Comparison of ENCODE assay signal across 13 cellular contexts in the genomic region with DNA sequence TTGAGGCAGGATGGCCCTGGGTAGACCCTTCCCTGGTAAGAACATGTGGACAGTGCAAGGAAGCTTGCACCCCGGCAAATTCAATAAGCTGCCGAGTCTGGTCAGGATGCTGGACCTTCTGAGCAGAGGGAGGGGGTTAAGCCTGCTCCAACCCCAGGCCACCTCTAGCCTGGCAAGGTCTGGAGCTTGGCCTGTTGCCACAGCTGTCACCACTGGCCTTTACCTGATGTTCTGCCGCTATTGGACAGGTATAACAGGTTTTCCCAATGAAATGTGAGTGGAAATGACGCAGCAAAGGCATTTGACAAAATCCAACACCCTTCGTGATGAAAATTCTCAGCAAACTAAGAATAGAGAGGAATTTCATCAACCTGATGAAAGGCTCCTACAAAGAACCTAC. TPM values are rescaled to one million over a fixed set of nuclear protein-coding genes. Genes with fewer than 3 reads are reported as not detected.
DNase-seq lines count a peak whose midpoint lies in the region; ATAC-seq and TF ChIP-seq lines count a peak whose summit lies in the region.
"Had no signal": no experiment of that assay in that cellular context is flagged by ENCODE, and none has a peak within 500 bp of the region (broad histone marks: within the 10 kb centered on the region; RNA-seq: fewer than 3 reads in every experiment).

No MANE protein-coding gene starts in this region.

- H3K4me1 ChIP-seq in lung (ENCODE audit: control insufficient read depth in 2 of 2, insufficient read depth in 2 of 2, low read length in 2 of 2) (peaks cover 0 to 7% of the 10 kb centered on the region in 2 donors), upper lobe of right lung (peaks cover 10% of the 10 kb centered on the region)

- H3K27ac ChIP-seq in SU-DHL-6 (ENCODE audit: low read depth, low read length), result no peak overlapping the region
- no peak overlapping the region for H3K27ac ChIP-seq in lung (ENCODE audit: low read depth in 1 of 2, low read length in 1 of 2)
- H3K27ac ChIP-seq in upper lobe of right lung, result no peak overlapping the region

- no peaks in the 10 kb centered on the region for H3K9me3 Mint-ChIP-seq in activated naive CD4-positive, alpha-beta T cell treated with anti-CD3 and anti-CD28 coated beads, Interleukin-2, amount 10 ng/mL, durations not matched to agents 7 days and 5 days
- no peaks in the 10 kb centered on the region for H3K9me3 Mint-ChIP-seq in activated naive CD4-positive, alpha-beta T cell treated with anti-CD3 and anti-CD28 coated beads, Interleukin-2, amount 50 U/mL, for 72 hours

- H3K9me2 ChIP-seq in SU-DHL-6 (replicated peaks; ENCODE audit: insufficient read depth, low read length), result no peaks in the 10 kb centered on the region

- no peak for ATAC-seq in activated naive CD4-positive, alpha-beta T cell treated with anti-CD3 and anti-CD28 coated beads, Interleukin-2, amount 50 U/mL, for 72 hours
- ATAC-seq in lung (ENCODE audit: insufficient read depth, low FRiP score) (no peak), upper lobe of right lung (no peak)

- H3K36me3 Mint-ChIP-seq in activated naive CD4-positive, alpha-beta T cell treated with anti-CD3 and anti-CD28 coated beads, Interleukin-2, amount 10 ng/mL, durations not matched to agents 7 days and 5 days, result no peaks in the 10 kb centered on the region
- peaks cover 0 to 4% of the 10 kb centered on the region in 2 donors for H3K36me3 Mint-ChIP-seq in activated naive CD4-positive, alpha-beta T cell treated with anti-CD3 and anti-CD28 coated beads, Interleukin-2, amount 50 U/mL, for 72 hours

- DNase-seq in activated naive CD4-positive, alpha-beta T cell treated with anti-CD3 and anti-CD28 coated beads, Interleukin-2, amount 10 ng/mL, durations not matched to agents 7 days and 5 days, result no peak
- DNase-seq in activated naive CD4-positive, alpha-beta T cell treated with anti-CD3 and anti-CD28 coated beads, Interleukin-2, amount 50 U/mL, for 72 hours (ENCODE audit: low spot score in 2 of 2), result no peak
- DNase-seq in lung (ENCODE audit: low spot score) (peak; percentile 60), upper lobe of right lung (peak; percentile 77), MG63 (no peak), mucosa of gallbladder (ENCODE audit: low spot score) (no peak)
- no peak for DNase-seq in stimulated activated CD8-positive, alpha-beta memory T cell treated with anti-CD3 and anti-CD28 coated beads, Interleukin-4, amount 100 ng/mL, for 48 hours
- DNase-seq: activated T-cell treated with anti-CD3 and anti-CD28 coated beads for 4 hours, HCEC 1CT, hippocampal formation, KBM-7, uterus had no signal

- H3K4me2 ChIP-seq in SU-DHL-6 (ENCODE audit: low read depth, low read length, poor library complexity, severe bottlenecking), result peak overlapping the region; percentile 67

- TF ChIP-seq CTCF in SU-DHL-6 (IDR thresholded peaks at IDR 0.05; ENCODE audit: insufficient read depth, low read length, poor library complexity, severe bottlenecking) (no peak), lung (IDR thresholded peaks at IDR 0.05; ENCODE audit: control extremely low read depth, extremely low read depth) (no peak), upper lobe of right lung (IDR thresholded peaks at IDR 0.05) (no peak)

- no peak overlapping the region for H2AFZ ChIP-seq in SU-DHL-6 (ENCODE audit: low read depth, low read length, severe bottlenecking)

- H3K4me3 Mint-ChIP-seq in activated naive CD4-positive, alpha-beta T cell treated with anti-CD3 and anti-CD28 coated beads, Interleukin-2, amount 10 ng/mL, durations not matched to agents 7 days and 5 days, result peak overlapping the region; percentile 23

- intact Hi-C loops in upper lobe of right lung (cut with DNase I), result no loop called here

- no peaks in the 10 kb centered on the region for H3F3A ChIP-seq in SU-DHL-6 (ENCODE audit: insufficient read depth)

- WGBS in lung, 2 donors, result 68 to 83% methylated on average over 5 of the region's 5 CpGs

- 0 out of 2 replicates have a peak overlapping the region, but pooled peaks have one; percentile 65 for H3K9ac ChIP-seq in SU-DHL-6 (ENCODE audit: low read length)

- H3K9me3 ChIP-seq in SU-DHL-6 (ENCODE audit: insufficient read depth, low read length) (no peaks in the 10 kb centered on the region), lung (ENCODE audit: control insufficient read depth in 2 of 2, insufficient read depth in 1 of 2, low read length in 1 of 2) (no peaks in the 10 kb centered on the region), upper lobe of right lung (no peaks in the 10 kb centered on the region), MG63 (no peaks in the 10 kb centered on the region)
- H3K9me3 ChIP-seq: uterus had no signal

- no peaks in the 10 kb centered on the region for H3K79me2 ChIP-seq in SU-DHL-6 (ENCODE audit: insufficient read depth, low read length)

- no peak overlapping the region for H3K4me3 ChIP-seq in SU-DHL-6 (ENCODE audit: insufficient read depth, low read length, poor library complexity, severe bottlenecking)
- no peak overlapping the region for H3K4me3 ChIP-seq in lung
- no peak overlapping the region for H3K4me3 ChIP-seq in upper lobe of right lung
- H3K4me3 ChIP-seq in MG63, result no peak overlapping the region

- H4K20me1 ChIP-seq in SU-DHL-6 (ENCODE audit: low read depth, low read length), result no peaks in the 10 kb centered on the region

- H3K27me3 ChIP-seq in SU-DHL-6 (ENCODE audit: low read length) (no peaks in the 10 kb centered on the region), lung (ENCODE audit: control insufficient read depth, insufficient read depth) (no peaks in the 10 kb centered on the region), upper lobe of right lung (no peaks in the 10 kb centered on the region), MG63 (no peaks in the 10 kb centered on the region)
- H3K27me3 ChIP-seq: uterus had no signal

- H3K36me3 ChIP-seq in SU-DHL-6 (ENCODE audit: low read length), result no peaks in the 10 kb centered on the region
- H3K36me3 ChIP-seq in lung (ENCODE audit: control insufficient read depth in 2 of 2, insufficient read depth in 2 of 2, low read length in 2 of 2), result no peaks in the 10 kb centered on the region
- no peaks in the 10 kb centered on the region for H3K36me3 ChIP-seq in upper lobe of right lung
- no peaks in the 10 kb centered on the region for H3K36me3 ChIP-seq in MG63
- H3K36me3 ChIP-seq: uterus had no signal

- peaks cover 73% of the 10 kb centered on the region for H3K27me3 Mint-ChIP-seq in activated naive CD4-positive, alpha-beta T cell treated with anti-CD3 and anti-CD28 coated beads, Interleukin-2, amount 10 ng/mL, durations not matched to agents 7 days and 5 days

- peaks cover 6% of the 10 kb centered on the region for H3K4me1 Mint-ChIP-seq in activated naive CD4-positive, alpha-beta T cell treated with anti-CD3 and anti-CD28 coated beads, Interleukin-2, amount 10 ng/mL, durations not matched to agents 7 days and 5 days

- CTCF ChIA-PET in activated naive CD4-positive, alpha-beta T cell treated with anti-CD3 and anti-CD28 coated beads, Interleukin-2, amount 10 ng/mL, durations not matched to agents 7 days and 5 days (lab: Charles Lee), result interaction anchor here (0.7 to 2.1 kb wide), 3 partner anchors 10 to 123 kb away, joined by 3 to 8 read pairs (median 6); no protein-coding TSS in a partner anchor

- H3K27ac Mint-ChIP-seq in activated naive CD4-positive, alpha-beta T cell treated with anti-CD3 and anti-CD28 coated beads, Interleukin-2, amount 10 ng/mL, durations not matched to agents 7 days and 5 days, result no peak overlapping the region
- H3K27ac Mint-ChIP-seq in activated naive CD4-positive, alpha-beta T cell treated with anti-CD3 and anti-CD28 coated beads, Interleukin-2, amount 50 U/mL, for 72 hours, result no peak overlapping the region

RNA-seq across cellular contexts. Expression of a gene that starts 0.7 kb away (rescaled TPM):
- 1 to 10 TPM; 3.0 to 6.2 TPM for total RNA-seq in activated naive CD4-positive, alpha-beta T cell treated with anti-CD3 and anti-CD28 coated beads, Interleukin-2, amount 50 U/mL, for 72 hours
- total RNA-seq in lung, result 1 to 10 TPM in 1 of 2 donors, under 1 TPM in 1; 0.37 to 3.1 TPM
- polyA plus RNA-seq in lung, result 1 to 10 TPM; 1.5 to 3.2 TPM
- 4.9 TPM for total RNA-seq in upper lobe of right lung
- total RNA-seq in MG63 (2014; rRNA removed; shearing (Covaris generic); ENCODE audit: low replicate concordance), result 2.2 and 8.9 TPM in 2 replicates
- total RNA-seq in mucosa of gallbladder, result 4.6 TPM

RNA-seq across cellular contexts. Expression of a gene that starts 24.4 kb away (rescaled TPM):
- not detected for total RNA-seq in activated naive CD4-positive, alpha-beta T cell treated with anti-CD3 and anti-CD28 coated beads, Interleukin-2, amount 50 U/mL, for 72 hours
- total RNA-seq in lung (under 1 TPM in 1 of 2 donors, not detected in 1; 0.55 TPM), upper lobe of right lung (not detected), mucosa of gallbladder (0.75 TPM)
- under 1 TPM; 0.17 to 0.71 TPM for polyA plus RNA-seq in lung
- 1.8 TPM in 1 of 2 replicates, not detected in the other for total RNA-seq in MG63 (2014; rRNA removed; shearing (Covaris generic); ENCODE audit: low replicate concordance)

Comparison
In these comparisons a context has a peak if more than half of its experiments do, and no peak if none do; other contexts are left out.
1. DNase-seq: peak in lung (single experiment) and upper lobe of right lung (single experiment); none in activated naive CD4-positive, alpha-beta T cell treated with anti-CD3 and anti-CD28 coated beads, Interleukin-2, amount 10 ng/mL, durations not matched to agents 7 days and 5 days (single experiment), activated naive CD4-positive, alpha-beta T cell treated with anti-CD3 and anti-CD28 coated beads, Interleukin-2, amount 50 U/mL, for 72 hours (0 of 2), stimulated activated CD8-positive, alpha-beta memory T cell treated with anti-CD3 and anti-CD28 coated beads, Interleukin-4, amount 100 ng/mL, for 48 hours (single experiment), MG63 (single experiment) and mucosa of gallbladder (single experiment).